Comparison of ENCODE assay signal across 17 cellular contexts in genomic region chr4:23921447-23921845, GRCh38. TPM values are rescaled to one million over a fixed set of nuclear protein-coding genes. Genes with fewer than 3 reads are reported as not detected.
"Had no signal": no experiment of that assay in that cellular context is flagged by ENCODE, and none has a peak within 500 bp of the region (broad histone marks: within the 10 kb centered on the region; RNA-seq: fewer than 3 reads in every experiment).

No MANE protein-coding gene starts in this region.

- H3K27ac ChIP-seq: pancreas, thoracic aorta, VCaP had no signal

- H3K4me1 ChIP-seq: pancreas had no signal

- H3K9me3 Mint-ChIP-seq: activated naive CD4-positive, alpha-beta T cell treated with anti-CD3 and anti-CD28 coated beads for 36 hours; activated T-helper 1 cell treated with anti-CD3 and anti-CD28 coated beads, Interleukin-12 subunit alpha, Interleukin-12 subunit beta, Interleukin-2, Interleukin-4 antibody, amounts not matched to agents 30 ng/mL and 10 ng/mL and 1 ng/mL, durations not matched to agents 14 hours and 24 hours and 36 hours; brain; dendritic cell treated with granulocyte-macrophage colony-stimulating factor and Interleukin-4, amounts not matched to agents 40 ng/mL and 50 ng/mL, for 4 days had no signal

- H3K36me3 ChIP-seq: pancreas, thoracic aorta had no signal

- H3K4me3 ChIP-seq: pancreas, thoracic aorta had no signal

- H3K27ac Mint-ChIP-seq: activated CD4-positive, alpha-beta T cell treated with anti-CD3 and anti-CD28 coated beads for 36 hours; activated CD8-positive, alpha-beta T cell treated with anti-CD3 and anti-CD28 coated beads, Interleukin-2, amount 10 ng/mL, durations not matched to agents 7 days and 5 days; activated naive CD4-positive, alpha-beta T cell treated with anti-CD3 and anti-CD28 coated beads for 36 hours; activated T-helper 1 cell treated with anti-CD3 and anti-CD28 coated beads, Interleukin-12 subunit alpha, Interleukin-12 subunit beta, Interleukin-2, Interleukin-4 antibody, amounts not matched to agents 30 ng/mL and 10 ng/mL and 1 ng/mL, durations not matched to agents 14 hours and 24 hours and 36 hours; dendritic cell treated with granulocyte-macrophage colony-stimulating factor and Interleukin-4, amounts not matched to agents 40 ng/mL and 50 ng/mL, for 4 days; stimulated activated naive CD8-positive, alpha-beta T cell treated with anti-CD3 and anti-CD28 coated beads, Interleukin-15, amount 100 ng/mL, for 72 hours had no signal

- ATAC-seq: activated CD4-positive, alpha-beta T cell treated with anti-CD3 and anti-CD28 coated beads for 36 hours; activated CD8-positive, alpha-beta T cell treated with anti-CD3 and anti-CD28 coated beads, Interleukin-2, amount 10 ng/mL, durations not matched to agents 7 days and 5 days; pancreas; stimulated activated naive CD8-positive, alpha-beta T cell treated with anti-CD3 and anti-CD28 coated beads, Interleukin-15, amount 100 ng/mL, for 72 hours had no signal

- H3K36me3 Mint-ChIP-seq: brain had no signal

- H3K27me3 Mint-ChIP-seq: activated CD4-positive, alpha-beta T cell treated with anti-CD3 and anti-CD28 coated beads for 36 hours; brain; stimulated activated naive CD8-positive, alpha-beta T cell treated with anti-CD3 and anti-CD28 coated beads, Interleukin-15, amount 100 ng/mL, for 72 hours had no signal

- DNase-seq: activated CD4-positive, alpha-beta T cell treated with anti-CD3 and anti-CD28 coated beads for 36 hours; activated CD8-positive, alpha-beta memory T cell treated with anti-CD3 and anti-CD28 coated beads, Interleukin-2, amount 50 U/mL, for 48 hours; activated CD8-positive, alpha-beta T cell treated with anti-CD3 and anti-CD28 coated beads, Interleukin-2, amount 10 ng/mL, durations not matched to agents 7 days and 5 days; activated naive CD4-positive, alpha-beta T cell treated with anti-CD3 and anti-CD28 coated beads for 36 hours; cerebellar nuclear complex; glutamatergic neuron; left ventricle myocardium superior; pancreas; retina; stimulated activated CD4-positive, alpha-beta T cell treated with anti-CD3 and anti-CD28 coated beads, Interleukin-4, amount 100 ng/mL, for 4 hours; stimulated activated naive CD8-positive, alpha-beta T cell treated with anti-CD3 and anti-CD28 coated beads, Interleukin-15, amount 100 ng/mL, for 72 hours; SW 1271 had no signal

- H3K4me3 Mint-ChIP-seq: activated CD4-positive, alpha-beta T cell treated with anti-CD3 and anti-CD28 coated beads for 36 hours; activated CD8-positive, alpha-beta T cell treated with anti-CD3 and anti-CD28 coated beads, Interleukin-2, amount 10 ng/mL, durations not matched to agents 7 days and 5 days; activated naive CD4-positive, alpha-beta T cell treated with anti-CD3 and anti-CD28 coated beads for 36 hours; activated T-helper 1 cell treated with anti-CD3 and anti-CD28 coated beads, Interleukin-12 subunit alpha, Interleukin-12 subunit beta, Interleukin-2, Interleukin-4 antibody, amounts not matched to agents 30 ng/mL and 10 ng/mL and 1 ng/mL, durations not matched to agents 14 hours and 24 hours and 36 hours; brain; dendritic cell treated with granulocyte-macrophage colony-stimulating factor and Interleukin-4, amounts not matched to agents 40 ng/mL and 50 ng/mL, for 4 days; stimulated activated naive CD8-positive, alpha-beta T cell treated with anti-CD3 and anti-CD28 coated beads, Interleukin-15, amount 100 ng/mL, for 72 hours had no signal

- H3K9me3 ChIP-seq: pancreas, thoracic aorta had no signal

- H3K4me1 Mint-ChIP-seq: activated CD4-positive, alpha-beta T cell treated with anti-CD3 and anti-CD28 coated beads for 36 hours; stimulated activated naive CD8-positive, alpha-beta T cell treated with anti-CD3 and anti-CD28 coated beads, Interleukin-15, amount 100 ng/mL, for 72 hours had no signal

- H3K27me3 ChIP-seq: pancreas had no signal

RNA-seq across cellular contexts. Expression of gene PPARGC1A, which starts 31.6 kb away (rescaled TPM):
- total RNA-seq: activated CD4-positive, alpha-beta T cell treated with anti-CD3 and anti-CD28 coated beads for 36 hours; activated CD8-positive, alpha-beta T cell treated with anti-CD3 and anti-CD28 coated beads, Interleukin-2, amount 10 ng/mL, durations not matched to agents 7 days and 5 days; activated naive CD4-positive, alpha-beta T cell treated with anti-CD3 and anti-CD28 coated beads for 36 hours; activated T-helper 1 cell treated with anti-CD3 and anti-CD28 coated beads, Interleukin-12 subunit alpha, Interleukin-12 subunit beta, Interleukin-2, Interleukin-4 antibody, amounts not matched to agents 30 ng/mL and 10 ng/mL and 1 ng/mL, durations not matched to agents 14 hours and 24 hours and 36 hours had no signal
